18 cellular contexts compared by ENCODE assay signal in the genomic region with DNA sequence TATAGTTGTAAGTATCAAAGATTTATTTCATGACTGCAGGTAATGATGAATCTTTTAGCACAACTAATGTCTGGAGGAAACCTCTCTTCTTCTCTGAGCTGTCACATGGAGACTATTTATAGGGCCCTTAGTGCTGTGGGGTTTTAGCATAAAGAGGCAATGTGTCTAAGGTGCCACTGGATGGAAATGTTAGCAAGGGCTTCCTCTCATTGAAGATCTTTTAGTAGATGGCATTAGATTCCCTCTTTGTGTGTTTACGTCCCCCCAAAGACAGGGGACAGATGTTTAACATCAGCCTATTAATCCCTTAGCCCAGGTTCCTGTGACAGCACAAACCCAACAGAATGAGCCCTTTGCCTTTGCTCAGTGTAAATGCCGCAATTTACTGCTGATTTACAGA.
"Had no signal": no experiment of that assay in that cellular context is flagged by ENCODE, and none has a peak within 500 bp of the region (broad histone marks: within the 10 kb centered on the region; RNA-seq: fewer than 3 reads in every experiment).

No MANE protein-coding gene starts in this region.

- DNase-seq: activated CD4-positive, alpha-beta T cell treated with anti-CD3 and anti-CD28 coated beads for 1 hour; activated CD4-positive, alpha-beta T cell treated with anti-CD3 and anti-CD28 coated beads, Interleukin-2, amount 50 U/mL, for 4 hours; activated gamma-delta T cell; cerebellar nuclear complex; cortex of kidney; heart left ventricle; kidney; left lung; right lobe of liver; stimulated activated CD4-positive, alpha-beta T cell treated with anti-CD3 and anti-CD28 coated beads, Interleukin-4, amount 100 ng/mL, for 1 hour; stimulated activated naive CD8-positive, alpha-beta T cell treated with anti-CD3 and anti-CD28 coated beads, Interleukin-15, amount 100 ng/mL, for 72 hours; trophoblast cell; WERI-Rb-1 had no signal

- H3K27me3 ChIP-seq: ascending aorta, breast epithelium, left lung, neutrophil had no signal

- H2AFZ ChIP-seq: parathyroid adenoma had no signal

- H3K36me3 ChIP-seq: ascending aorta, breast epithelium, heart left ventricle, left lung, right lobe of liver, WERI-Rb-1 had no signal

- H3K4me1 ChIP-seq: ascending aorta, breast epithelium, left lung, parathyroid adenoma, right lobe of liver had no signal

- H3K9me3 ChIP-seq: ascending aorta, breast epithelium, heart left ventricle, left lung, neutrophil, right lobe of liver had no signal

- H3K27ac ChIP-seq: ascending aorta, breast epithelium, heart left ventricle, left lung, neutrophil, parathyroid adenoma, right lobe of liver, WERI-Rb-1 had no signal

- H3K9ac ChIP-seq: parathyroid adenoma had no signal

- H3K4me3 ChIP-seq: ascending aorta, breast epithelium, heart left ventricle, left lung, right lobe of liver, smooth muscle cell had no signal

- H3K4me2 ChIP-seq: smooth muscle cell had no signal
